13 cellular contexts compared by ENCODE assay signal in the genomic region with DNA sequence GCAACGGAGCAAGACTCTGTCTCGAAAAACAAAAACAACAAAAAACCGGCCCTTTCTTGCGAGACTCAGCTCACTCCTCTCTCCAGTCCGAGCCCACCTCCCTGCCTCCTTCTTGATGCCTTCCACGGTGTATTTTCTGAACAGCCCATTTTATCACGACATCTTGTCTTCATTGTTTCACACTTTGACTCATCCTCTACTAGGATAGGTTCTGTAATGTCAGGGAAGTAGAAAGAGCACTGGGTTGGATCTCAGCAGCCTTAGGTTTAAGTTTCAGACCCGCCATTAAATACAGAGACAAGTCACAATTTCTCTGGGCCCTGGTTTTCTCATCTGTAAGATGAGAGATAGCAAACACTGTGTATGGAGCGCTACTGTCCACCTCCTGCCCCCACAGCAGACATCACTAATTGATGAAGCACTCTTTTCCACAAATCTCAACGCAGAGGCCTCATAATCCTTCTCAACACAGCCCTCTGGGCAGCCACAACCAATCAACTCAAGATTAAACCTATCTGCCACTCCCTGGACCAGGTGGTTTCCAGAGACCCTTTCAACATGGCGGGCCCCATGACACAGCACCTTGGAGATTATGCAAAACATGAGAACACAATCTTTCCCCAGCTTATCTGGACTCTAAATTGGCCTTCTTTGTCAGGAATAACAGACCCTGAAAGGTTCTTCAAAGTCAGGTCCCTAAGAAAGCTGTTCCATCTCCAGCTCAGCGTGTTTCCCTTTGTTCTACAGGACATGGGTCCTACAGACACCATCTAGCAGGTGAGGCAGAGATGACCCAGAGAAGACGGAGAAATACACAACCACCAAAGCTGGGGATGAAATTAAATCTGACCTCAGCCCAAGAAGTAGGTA. TPM values are rescaled to one million over a fixed set of nuclear protein-coding genes. Genes with fewer than 3 reads are reported as not detected.
DNase-seq lines count a peak whose midpoint lies in the region; ATAC-seq and TF ChIP-seq lines count a peak whose summit lies in the region.
"Had no signal": no experiment of that assay in that cellular context is flagged by ENCODE, and none has a peak within 500 bp of the region (broad histone marks: within the 10 kb centered on the region; RNA-seq: fewer than 3 reads in every experiment).

No MANE protein-coding gene starts in this region.

- CTCF ChIA-PET in CD4-positive, alpha-beta memory T cell (lab: Charles Lee; ENCODE audit: partially characterized antibody): interaction anchor here (0.8 to 1.1 kb wide), 2 partner anchors 14 to 45 kb away, joined by 3 to 4 read pairs; no protein-coding TSS in a partner anchor
- CTCF ChIA-PET in activated CD8-positive, alpha-beta T cell treated with anti-CD3 and anti-CD28 coated beads for 36 hours (lab: Charles Lee): interaction anchor here (1.1 kb wide), 2 partner anchors 14 to 39 kb away, joined by 3 read pairs; no protein-coding TSS in a partner anchor
- CTCF ChIA-PET in naive thymus-derived CD4-positive, alpha-beta T cell (lab: Charles Lee): interaction anchor here (0.6 to 0.8 kb wide), 2 partner anchors 41 to 59 kb away, joined by 3 to 6 read pairs; no protein-coding TSS in a partner anchor

- peaks cover 14% of the 10 kb centered on the region for H4K20me1 ChIP-seq in GM23338 (replicated peaks; ENCODE audit: insufficient read depth)

- H3K9me3 Mint-ChIP-seq in CD4-positive, alpha-beta memory T cell: no peaks in the 10 kb centered on the region
- H3K9me3 Mint-ChIP-seq in GM23338: no peaks in the 10 kb centered on the region
- no peaks in the 10 kb centered on the region for H3K9me3 Mint-ChIP-seq in activated CD8-positive, alpha-beta T cell treated with anti-CD3 and anti-CD28 coated beads for 36 hours
- no peaks in the 10 kb centered on the region for H3K9me3 Mint-ChIP-seq in naive thymus-derived CD4-positive, alpha-beta T cell

- H3K4me1 Mint-ChIP-seq in CD4-positive, alpha-beta memory T cell: peaks cover 74 to 100% (median 93%) of the 10 kb centered on the region in 4 donors
- H3K4me1 Mint-ChIP-seq in GM23338: peaks cover 76% of the 10 kb centered on the region
- peaks cover 94% of the 10 kb centered on the region for H3K4me1 Mint-ChIP-seq in activated CD8-positive, alpha-beta T cell treated with anti-CD3 and anti-CD28 coated beads for 36 hours (ENCODE audit: low read depth)
- H3K4me1 Mint-ChIP-seq in naive thymus-derived CD4-positive, alpha-beta T cell: peaks cover 77 to 100% (median 93%) of the 10 kb centered on the region in 7 donors

- H3K79me2 ChIP-seq in GM23338 (replicated peaks; ENCODE audit: insufficient read depth): peaks cover 91% of the 10 kb centered on the region

- H3K9me2 ChIP-seq in GM23338 (ENCODE audit: insufficient read depth): peaks cover 4% of the 10 kb centered on the region

- H3K27ac ChIP-seq in CD4-positive, alpha-beta memory T cell (ENCODE audit: low read depth, low read length): peak overlapping the region; percentile 23
- H3K27ac ChIP-seq in GM23338 (ENCODE audit: low read depth): no peak overlapping the region
- H3K27ac ChIP-seq in naive thymus-derived CD4-positive, alpha-beta T cell (ENCODE audit: low read depth, low read length): peak overlapping the region; percentile 55
- H3K27ac ChIP-seq: suprapubic skin had no signal

- POLR2A ChIA-PET in CD4-positive, alpha-beta memory T cell (lab: Charles Lee; ENCODE audit: partially characterized antibody): no interaction called here
- POLR2A ChIA-PET in activated CD8-positive, alpha-beta T cell treated with anti-CD3 and anti-CD28 coated beads for 36 hours (lab: Charles Lee): interaction anchor here (0.9 to 1.6 kb wide), 4 partner anchors 9 to 36 kb away, joined by 3 read pairs; a partner anchor contains a TSS
- POLR2A ChIA-PET in naive thymus-derived CD4-positive, alpha-beta T cell (lab: Charles Lee): interaction anchor here (0.9 to 1.6 kb wide), 2 partner anchors 9 to 166 kb away, joined by 3 to 4 read pairs; no protein-coding TSS in a partner anchor

- ATAC-seq in GM23338 (no peak), HG03039 (IDR thresholded peaks at IDR 0.05; ENCODE audit: unreplicated experiment) (no peak)
- ATAC-seq in activated CD8-positive, alpha-beta T cell treated with anti-CD3 and anti-CD28 coated beads for 36 hours: no peak
- no peak for ATAC-seq in naive thymus-derived CD4-positive, alpha-beta T cell
- ATAC-seq: right cardiac atrium had no signal

- H3K4me1 ChIP-seq in CD4-positive, alpha-beta memory T cell (ENCODE audit: insufficient read depth, low read length): peaks cover 100% of the 10 kb centered on the region
- H3K4me1 ChIP-seq in GM23338 (ENCODE audit: insufficient read depth): peaks cover 20% of the 10 kb centered on the region
- H3K4me1 ChIP-seq in naive thymus-derived CD4-positive, alpha-beta T cell (ENCODE audit: control insufficient read depth in 2 of 2, insufficient read depth in 2 of 2, low read length in 2 of 2): peaks cover 89 to 91% of the 10 kb centered on the region in 2 donors

- DNase-seq in CD4-positive, alpha-beta memory T cell: no peak
- DNase-seq in GM23338 (ENCODE audit: low spot score) (no peak), middle frontal gyrus (ENCODE audit: extremely low spot score, low spot score) (no peak)
- no peak for DNase-seq in activated CD8-positive, alpha-beta T cell treated with anti-CD3 and anti-CD28 coated beads for 36 hours
- no peak for DNase-seq in naive thymus-derived CD4-positive, alpha-beta T cell
- DNase-seq in stimulated activated CD4-positive, alpha-beta T cell treated with anti-CD3 and anti-CD28 coated beads, Interleukin-2, amount 100 ng/mL, for 48 hours: no peak
- DNase-seq: COR-L47, islet precursor cell, Kasumi-1, NCI-H2029 treated with DMSO at 0.1 percent for 48 hours had no signal

- H3F3A ChIP-seq in GM23338 (replicated peaks; ENCODE audit: low read depth): no peaks in the 10 kb centered on the region

- no peaks in the 10 kb centered on the region for H3K27me3 Mint-ChIP-seq in CD4-positive, alpha-beta memory T cell
- peaks cover 28% of the 10 kb centered on the region for H3K27me3 Mint-ChIP-seq in GM23338 (ENCODE audit: insufficient read depth, low read depth, poor library complexity)
- no peaks in the 10 kb centered on the region for H3K27me3 Mint-ChIP-seq in activated CD8-positive, alpha-beta T cell treated with anti-CD3 and anti-CD28 coated beads for 36 hours
- no peaks in the 10 kb centered on the region for H3K27me3 Mint-ChIP-seq in naive thymus-derived CD4-positive, alpha-beta T cell

- H3K27me3 ChIP-seq in CD4-positive, alpha-beta memory T cell (ENCODE audit: insufficient read depth, low read length): no peaks in the 10 kb centered on the region
- H3K27me3 ChIP-seq in GM23338 (ENCODE audit: insufficient read depth): no peaks in the 10 kb centered on the region
- H3K27me3 ChIP-seq in naive thymus-derived CD4-positive, alpha-beta T cell (ENCODE audit: control insufficient read depth in 2 of 2, insufficient read depth in 2 of 2, low read length in 2 of 2): no peaks in the 10 kb centered on the region

- peak overlapping the region; percentile 62 to 96 (median 88) for H3K27ac Mint-ChIP-seq in CD4-positive, alpha-beta memory T cell
- H3K27ac Mint-ChIP-seq in GM23338: peak overlapping the region; percentile 46
- peak overlapping the region; percentile 64 for H3K27ac Mint-ChIP-seq in activated CD8-positive, alpha-beta T cell treated with anti-CD3 and anti-CD28 coated beads for 36 hours
- H3K27ac Mint-ChIP-seq in naive thymus-derived CD4-positive, alpha-beta T cell: peak overlapping the region; percentile 44 to 98 (median 83)

- TF ChIP-seq CTCF in GM23338 (conservative IDR thresholded peaks at IDR 0.05; ENCODE audit: low read depth in 2 of 2): no peak
- no peak for TF ChIP-seq CTCF in activated CD8-positive, alpha-beta T cell treated with anti-CD3 and anti-CD28 coated beads for 36 hours (IDR thresholded peaks at IDR 0.05)

- intact Hi-C loops in CD4-positive, alpha-beta memory T cell (cut with micrococcal nuclease): no loop called here
- intact Hi-C loops in activated CD8-positive, alpha-beta T cell treated with anti-CD3 and anti-CD28 coated beads for 36 hours (cut with micrococcal nuclease): no loop called here
- intact Hi-C loops in naive thymus-derived CD4-positive, alpha-beta T cell (cut with micrococcal nuclease): loop anchor here in 1 of 2 donors (1.0 kb wide), 1 partner anchor 9 kb away; no protein-coding TSS in a partner anchor

- no peak overlapping the region for H3K4me3 ChIP-seq in CD4-positive, alpha-beta memory T cell (ENCODE audit: low read length in 2 of 2)
- H3K4me3 ChIP-seq in GM23338: no peak overlapping the region
- no peak overlapping the region for H3K4me3 ChIP-seq in naive thymus-derived CD4-positive, alpha-beta T cell (ENCODE audit: low read length)
- H3K4me3 ChIP-seq: suprapubic skin had no signal

- H3K4me2 ChIP-seq in GM23338: no peak overlapping the region

- peak overlapping the region in 7 of 8 donors; percentile 21 to 65 (median 47) for H3K4me3 Mint-ChIP-seq in CD4-positive, alpha-beta memory T cell
- H3K4me3 Mint-ChIP-seq in GM23338: no peak overlapping the region
- no peak overlapping the region for H3K4me3 Mint-ChIP-seq in activated CD8-positive, alpha-beta T cell treated with anti-CD3 and anti-CD28 coated beads for 36 hours
- H3K4me3 Mint-ChIP-seq in naive thymus-derived CD4-positive, alpha-beta T cell: peak overlapping the region in 9 of 10 donors; percentile 36 to 87 (median 63)

- H2AFZ ChIP-seq in GM23338: no peak overlapping the region

- H3K9me3 ChIP-seq in CD4-positive, alpha-beta memory T cell (ENCODE audit: control insufficient read depth in 1 of 2, low read length in 2 of 2): no peaks in the 10 kb centered on the region
- H3K9me3 ChIP-seq in naive thymus-derived CD4-positive, alpha-beta T cell (ENCODE audit: control insufficient read depth in 2 of 3, low read length in 3 of 3): no peaks in the 10 kb centered on the region
- H3K9me3 ChIP-seq: suprapubic skin had no signal

- peaks cover 19% of the 10 kb centered on the region for H3K36me3 ChIP-seq in CD4-positive, alpha-beta memory T cell (ENCODE audit: insufficient read depth, low read length)
- H3K36me3 ChIP-seq in GM23338 (ENCODE audit: insufficient read depth): no peaks in the 10 kb centered on the region
- peaks cover 0 to 19% (median 0%) of the 10 kb centered on the region in 3 experiments for H3K36me3 ChIP-seq in naive thymus-derived CD4-positive, alpha-beta T cell (ENCODE audit: control insufficient read depth in 2 of 3, insufficient read depth in 3 of 3, low read length in 3 of 3)
- H3K36me3 ChIP-seq: suprapubic skin had no signal

- H3K36me3 Mint-ChIP-seq in CD4-positive, alpha-beta memory T cell: peaks cover 21 to 72% of the 10 kb centered on the region in 2 donors
- H3K36me3 Mint-ChIP-seq in GM23338 (ENCODE audit: low read depth): no peaks in the 10 kb centered on the region
- H3K36me3 Mint-ChIP-seq in activated CD8-positive, alpha-beta T cell treated with anti-CD3 and anti-CD28 coated beads for 36 hours (ENCODE audit: low read depth): peaks cover 43% of the 10 kb centered on the region
- H3K36me3 Mint-ChIP-seq in naive thymus-derived CD4-positive, alpha-beta T cell: peaks cover 0 to 30% (median 4%) of the 10 kb centered on the region in 5 donors

RNA-seq across cellular contexts. Expression of a gene that starts 35.6 kb away (rescaled TPM):
- 100 to 1,000 TPM; 272 to 293 TPM for total RNA-seq in CD4-positive, alpha-beta memory T cell
- polyA plus RNA-seq in CD4-positive, alpha-beta memory T cell: 10 to 100 TPM; 17.1 to 51.1 TPM
- total RNA-seq in GM23338 (2014; rRNA removed; shearing (Covaris generic)): 42.1 and 60.7 TPM in 2 replicates
- 20.8 and 23.6 TPM in 2 replicates for polyA plus RNA-seq in GM23338 (2016; fragmentation: Nextera tagmentation; extraction: Ambion mirVana)
- 10 to 100 TPM; 83.6 to 87.8 TPM for total RNA-seq in activated CD8-positive, alpha-beta T cell treated with anti-CD3 and anti-CD28 coated beads for 36 hours
- total RNA-seq in naive thymus-derived CD4-positive, alpha-beta T cell: 100 to 1,000 TPM; 189 to 324 (median 277) TPM
- polyA plus RNA-seq in naive thymus-derived CD4-positive, alpha-beta T cell: 10 to 100 TPM; 23.6 to 44.9 TPM

Comparison
In these comparisons a context has a peak if more than half of its experiments do, and no peak if none do; other contexts are left out.
1. H3K4me3 Mint-ChIP-seq: peak in CD4-positive, alpha-beta memory T cell (7 of 8) and naive thymus-derived CD4-positive, alpha-beta T cell (9 of 10); none in GM23338 (single experiment) and activated CD8-positive, alpha-beta T cell treated with anti-CD3 and anti-CD28 coated beads for 36 hours (single experiment).
2. Peak in every context shown above with its lines, with median percentiles within 50 percentile points of each other: H3K27ac Mint-ChIP-seq.